Comparison of ENCODE assay signal across 11 cellular contexts in the genomic region with DNA sequence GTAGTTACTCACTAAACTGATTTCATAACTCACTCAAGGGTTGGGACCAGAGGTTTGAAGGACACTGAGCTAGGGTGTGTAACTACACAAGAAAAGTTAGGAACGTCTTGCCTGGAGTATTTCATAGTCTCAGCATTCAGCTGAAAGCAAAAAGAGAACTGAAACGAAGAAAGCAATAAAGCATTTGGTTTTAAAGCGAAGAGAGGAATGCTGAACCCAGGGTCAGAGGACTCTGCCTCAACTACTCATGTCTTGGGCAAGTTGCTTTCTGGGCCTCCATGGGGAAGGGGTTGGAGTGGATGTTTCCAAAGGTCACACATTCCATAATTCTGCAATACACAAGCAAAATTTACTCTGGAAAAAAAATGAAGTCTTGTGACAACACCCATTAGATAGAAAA. TPM values are rescaled to one million over a fixed set of nuclear protein-coding genes. Genes with fewer than 3 reads are reported as not detected.
A peak's percentile ranks its signal among the peaks of the same experiment; 100 is the strongest.
DNase-seq lines count a peak whose midpoint lies in the region; ATAC-seq and TF ChIP-seq lines count a peak whose summit lies in the region.
"Had no signal": no experiment of that assay in that cellular context is flagged by ENCODE, and none has a peak within 500 bp of the region (broad histone marks: within the 10 kb centered on the region; RNA-seq: fewer than 3 reads in every experiment).

No MANE protein-coding gene starts in this region.

- H3K27me3 ChIP-seq in thoracic aorta (replicated peaks; ENCODE audit: insufficient read depth) (no peaks in the 10 kb centered on the region), H7 (ENCODE audit: control insufficient read depth, insufficient read depth, low read length) (no peaks in the 10 kb centered on the region)

- TF ChIP-seq CTCF in activated B cell treated with CpG ODN at 0.5 μM for 24 hours (IDR thresholded peaks at IDR 0.05) (no peak), thoracic aorta (IDR thresholded peaks at IDR 0.05) (no peak)

- peak overlapping the region; percentile 17 to 19 for H3K27ac ChIP-seq in thoracic aorta

- H3K27ac Mint-ChIP-seq in activated T-cell treated with anti-CD3 and anti-CD28 coated beads, Interleukin-2, amount 50 U/mL, for 24 hours, result peak overlapping the region; percentile 19
- H3K27ac Mint-ChIP-seq in activated B cell treated with CpG ODN at 0.5 μM for 24 hours (peak overlapping the region; percentile 81), immature natural killer cell (peak overlapping the region; percentile 73 to 94 (median 78))

- DNase-seq in activated T-cell treated with anti-CD3 and anti-CD28 coated beads, Interleukin-2, amount 50 U/mL, for 24 hours, result no peak
- no peak for DNase-seq in activated T-cell treated with anti-CD3 and anti-CD28 coated beads, Interleukin-2, amount 50 U/mL, for 1 hour
- no peak for DNase-seq in activated B cell treated with CpG ODN at 0.5 μM for 24 hours
- DNase-seq in immature natural killer cell, result no peak
- no peak for DNase-seq in thoracic aorta (ENCODE audit: low spot score)
- no peak for DNase-seq in AG20443 (ENCODE audit: low spot score)
- DNase-seq in H7, result no peak
- DNase-seq: erythroblast, NCI-H226 had no signal

- H3K9me3 Mint-ChIP-seq in activated T-cell treated with anti-CD3 and anti-CD28 coated beads, Interleukin-2, amount 50 U/mL, for 24 hours, result no peaks in the 10 kb centered on the region
- H3K9me3 Mint-ChIP-seq in activated B cell treated with CpG ODN at 0.5 μM for 24 hours (no peaks in the 10 kb centered on the region), immature natural killer cell (no peaks in the 10 kb centered on the region)

- peaks cover 20 to 23% of the 10 kb centered on the region in 2 donors for H3K4me1 ChIP-seq in thoracic aorta (ENCODE audit: control insufficient read depth in 1 of 2, low read depth in 2 of 2)

- H3K4me3 ChIP-seq in thoracic aorta, result peak overlapping the region; percentile 93
- H3K4me3 ChIP-seq in H7 (ENCODE audit: insufficient read depth, low read depth, low read length), result no peak overlapping the region
- H3K4me3 ChIP-seq: mucosa of descending colon had no signal

- H3K9me3 ChIP-seq in thoracic aorta, result no peaks in the 10 kb centered on the region
- H3K9me3 ChIP-seq: mucosa of descending colon had no signal

- peak overlapping the region; percentile 84 for H3K4me3 Mint-ChIP-seq in activated T-cell treated with anti-CD3 and anti-CD28 coated beads, Interleukin-2, amount 50 U/mL, for 24 hours
- H3K4me3 Mint-ChIP-seq in activated B cell treated with CpG ODN at 0.5 μM for 24 hours, result peak overlapping the region; percentile 92
- peak overlapping the region; percentile 39 to 72 (median 65) for H3K4me3 Mint-ChIP-seq in immature natural killer cell

- peaks cover 26% of the 10 kb centered on the region for H3K36me3 Mint-ChIP-seq in activated T-cell treated with anti-CD3 and anti-CD28 coated beads, Interleukin-2, amount 50 U/mL, for 24 hours (ENCODE audit: low read depth)
- peaks cover 13% of the 10 kb centered on the region for H3K36me3 Mint-ChIP-seq in activated B cell treated with CpG ODN at 0.5 μM for 24 hours (ENCODE audit: low read depth)
- H3K36me3 Mint-ChIP-seq in immature natural killer cell, result peaks cover 4 to 16% (median 15%) of the 10 kb centered on the region in 3 donors

- ATAC-seq in activated B cell treated with CpG ODN at 0.5 μM for 24 hours (ENCODE audit: low read depth) (no peak), thoracic aorta (ENCODE audit: insufficient number of reproducible peaks, low FRiP score, low read depth) (no peak), HG03196 (IDR thresholded peaks at IDR 0.05; ENCODE audit: unreplicated experiment) (no peak)
- ATAC-seq: mucosa of descending colon had no signal

- H3K27me3 Mint-ChIP-seq in activated T-cell treated with anti-CD3 and anti-CD28 coated beads, Interleukin-2, amount 50 U/mL, for 24 hours, result no peaks in the 10 kb centered on the region
- H3K27me3 Mint-ChIP-seq in activated B cell treated with CpG ODN at 0.5 μM for 24 hours, result no peaks in the 10 kb centered on the region
- H3K27me3 Mint-ChIP-seq in immature natural killer cell (ENCODE audit: low read depth in 3 of 3), result peaks cover 0 to 11% (median 10%) of the 10 kb centered on the region in 3 donors

- POLR2A ChIA-PET in activated B cell treated with CpG ODN at 0.5 μM for 24 hours (lab: Charles Lee), result no interaction called here

- CTCF ChIA-PET in activated B cell treated with CpG ODN at 0.5 μM for 24 hours (lab: Charles Lee), result no interaction called here

- intact Hi-C loops in activated B cell treated with CpG ODN at 0.5 μM for 24 hours (cut with micrococcal nuclease), result loop anchor here (2.0 to 5.0 kb wide), 3 partner anchors 147 to 535 kb away; partner anchors contain the start of genes KICS2 and RASSF3

- H3K4me1 Mint-ChIP-seq in activated T-cell treated with anti-CD3 and anti-CD28 coated beads, Interleukin-2, amount 50 U/mL, for 24 hours (ENCODE audit: low read depth), result peaks cover 54% of the 10 kb centered on the region
- H3K4me1 Mint-ChIP-seq in activated B cell treated with CpG ODN at 0.5 μM for 24 hours (peaks cover 45% of the 10 kb centered on the region), immature natural killer cell (peaks cover 70 to 88% of the 10 kb centered on the region in 2 donors)

- H3K36me3 ChIP-seq in thoracic aorta, result no peaks in the 10 kb centered on the region
- no peaks in the 10 kb centered on the region for H3K36me3 ChIP-seq in H7 (replicated peaks; ENCODE audit: control insufficient read depth, insufficient read depth, low read length)

RNA-seq across cellular contexts. Expression of gene GNS, which starts 1.4 kb away (rescaled TPM):
- total RNA-seq in activated B cell treated with CpG ODN at 0.5 μM for 24 hours (16.3 and 17.7 TPM in 2 replicates), thoracic aorta (100 to 1,000 TPM; 107 to 125 TPM)
- 100 to 1,000 TPM in 2 of 3 donors, 10 to 100 TPM in 1; 64.5 to 113 (median 109) TPM for polyA plus RNA-seq in immature natural killer cell
- total RNA-seq in H7 (2014; rRNA removed; shearing (Covaris generic)), result 27.5 and 34.7 TPM in 2 replicates

Comparison
In these comparisons a context has a peak if more than half of its experiments do, and no peak if none do; other contexts are left out.
1. H3K27ac Mint-ChIP-seq: peak in every context shown above with its lines; median percentile 81 in activated B cell treated with CpG ODN at 0.5 μM for 24 hours; 78 in immature natural killer cell; 19 in activated T-cell treated with anti-CD3 and anti-CD28 coated beads, Interleukin-2, amount 50 U/mL, for 24 hours.